ENCODE assay signal across 22 cellular contexts in genomic region chr6:157747395-157747794, GRCh38.
"Had no signal": no experiment of that assay in that cellular context is flagged by ENCODE, and none has a peak within 500 bp of the region (broad histone marks: within the 10 kb centered on the region; RNA-seq: fewer than 3 reads in every experiment).

No MANE protein-coding gene starts in this region.

- H3K4me3 ChIP-seq: adrenal gland, lung, SK-N-MC, suprapubic skin, transverse colon, vagina had no signal

- DNase-seq: activated CD4-positive, CD25-positive, alpha-beta regulatory T cell; activated CD8-positive, alpha-beta memory T cell treated with anti-CD3 and anti-CD28 coated beads for 24 hours; activated CD8-positive, alpha-beta memory T cell treated with anti-CD3 and anti-CD28 coated beads, Interleukin-2, amount 50 U/mL, for 48 hours; activated naive CD4-positive, alpha-beta T cell; adrenal gland; dermis blood vessel endothelial cell; effector memory CD8-positive, alpha-beta T cell; foreskin melanocyte; glutamatergic neuron; hippocampal formation; islet precursor cell; left colon; nucleus accumbens; transverse colon had no signal

- H3K27ac ChIP-seq: adrenal gland, SK-N-MC, suprapubic skin, transverse colon, vagina had no signal

- H3K4me1 ChIP-seq: adrenal gland, suprapubic skin, transverse colon had no signal

- H3K27ac Mint-ChIP-seq: effector memory CD8-positive, alpha-beta T cell; mesothelial cell of epicardium; nephron; stimulated activated naive CD8-positive, alpha-beta T cell treated with anti-CD3 and anti-CD28 coated beads, Interleukin-15, Interleukin-2, amounts not matched to agents 100 ng/mL and 50 ng/mL, for 24 hours; T-helper 2 cell treated with Interferon-gamma antibody and Interleukin-4, amounts not matched to agents 5 μg/mL and 100 μg/mL, for 36 hours had no signal

- H3K4me3 Mint-ChIP-seq: effector memory CD8-positive, alpha-beta T cell; mesothelial cell of epicardium; nephron; stimulated activated naive CD8-positive, alpha-beta T cell treated with anti-CD3 and anti-CD28 coated beads, Interleukin-15, Interleukin-2, amounts not matched to agents 100 ng/mL and 50 ng/mL, for 24 hours; T-helper 2 cell treated with Interferon-gamma antibody and Interleukin-4, amounts not matched to agents 5 μg/mL and 100 μg/mL, for 36 hours had no signal

- H3K9me3 Mint-ChIP-seq: effector memory CD8-positive, alpha-beta T cell; T-helper 2 cell treated with Interferon-gamma antibody and Interleukin-4, amounts not matched to agents 5 μg/mL and 100 μg/mL, for 36 hours had no signal

- H3K27me3 ChIP-seq: adrenal gland, suprapubic skin, transverse colon, vagina had no signal

- H3K36me3 ChIP-seq: adrenal gland, suprapubic skin, transverse colon, vagina had no signal

- H3K36me3 Mint-ChIP-seq: mesothelial cell of epicardium had no signal

- ATAC-seq: effector memory CD8-positive, alpha-beta T cell; left colon had no signal

- H3K4me1 Mint-ChIP-seq: mesothelial cell of epicardium had no signal
